Comparison of ENCODE assay signal across 11 cellular contexts in the genomic region with DNA sequence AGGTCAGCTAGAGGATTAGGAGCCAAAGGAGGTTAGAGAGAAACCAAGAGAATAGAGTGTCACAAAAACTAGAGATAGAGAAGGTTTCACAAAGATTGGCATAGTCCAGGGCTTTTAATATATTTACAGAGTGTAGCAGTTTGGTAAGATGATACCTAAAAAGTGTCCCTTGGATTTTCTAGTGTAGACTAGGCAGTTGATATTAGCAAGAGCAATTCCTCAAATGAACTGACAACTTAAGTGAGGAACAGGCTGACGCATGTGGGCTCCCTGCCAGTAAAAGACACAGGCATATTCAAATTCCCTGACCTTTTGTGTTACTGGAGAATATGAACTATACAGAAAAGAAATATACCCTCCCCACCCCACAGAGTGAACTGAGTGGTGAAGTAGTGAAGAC. TPM values are rescaled to one million over a fixed set of nuclear protein-coding genes. Genes with fewer than 3 reads are reported as not detected.
DNase-seq lines count a peak whose midpoint lies in the region; ATAC-seq and TF ChIP-seq lines count a peak whose summit lies in the region.
"Had no signal": no experiment of that assay in that cellular context is flagged by ENCODE, and none has a peak within 500 bp of the region (broad histone marks: within the 10 kb centered on the region; RNA-seq: fewer than 3 reads in every experiment).

No MANE protein-coding gene starts in this region.

- H3K4me3 ChIP-seq in fibroblast of lung (replicated peaks in 1 of 4; ENCODE audit: control extremely low read depth in 1 of 4, insufficient read depth in 1 of 4, low read depth in 3 of 4, low read length in 4 of 4) = no peak overlapping the region
- H3K4me3 ChIP-seq: prostate gland had no signal

- no peak overlapping the region for H3K9ac ChIP-seq in fibroblast of lung (ENCODE audit: insufficient read depth, low read length)

- H3K9me3 ChIP-seq in fibroblast of lung (ENCODE audit: control insufficient read depth, insufficient read depth, low read depth, low read length) = no peaks in the 10 kb centered on the region
- H3K9me3 ChIP-seq: prostate gland had no signal

- no peaks in the 10 kb centered on the region for H3K4me1 ChIP-seq in fibroblast of lung (ENCODE audit: control insufficient read depth, extremely low read depth, insufficient read depth, low read length)
- H3K4me1 ChIP-seq: prostate gland had no signal

- no peak overlapping the region for H3K27ac ChIP-seq in fibroblast of lung (ENCODE audit: insufficient read depth, low read length)
- H3K27ac ChIP-seq: prostate gland had no signal

- H3K4me2 ChIP-seq in fibroblast of lung (ENCODE audit: extremely low read depth, insufficient read depth, low read length) = no peak overlapping the region

- DNase-seq in NCI-H1092 treated with DMSO at 0.1 percent for 48 hours (lab: John Stamatoyannopoulos, UW) (peak; percentile 1), NCI-H1092 (lab: John Stamatoyannopoulos, UW) (no peak), NCI-H226 (peak; percentile 48), fibroblast of lung (ENCODE audit: low read depth in 2 of 2) (peak; percentile 60 to 87), pulmonary artery endothelial cell (ENCODE audit: low read depth, low spot score) (peak; percentile 53), EL (no peak)
- DNase-seq: activated T-cell treated with anti-CD3 and anti-CD28 coated beads, Interleukin-2, amount 50 U/mL, for 48 hours; NCI-H1694 had no signal

- H3K27me3 ChIP-seq in fibroblast of lung (ENCODE audit: control insufficient read depth, insufficient read depth, low read length) = no peaks in the 10 kb centered on the region

- TF ChIP-seq CTCF in fibroblast of lung (conservative IDR thresholded peaks at IDR 0.05 in 1 of 2, IDR thresholded peaks at IDR 0.05 in 1 of 2; ENCODE audit: low read depth in 1 of 2, low read length in 2 of 2) = no peak

- H4K20me1 ChIP-seq in fibroblast of lung (ENCODE audit: control insufficient read depth, extremely low read depth, insufficient read depth, low read length) = no peaks in the 10 kb centered on the region

- H2AFZ ChIP-seq in fibroblast of lung (ENCODE audit: low read length) = no peak overlapping the region

- no peak for ATAC-seq in GM18858 (IDR thresholded peaks at IDR 0.05; ENCODE audit: unreplicated experiment)
- no peak for ATAC-seq in GM21737 (IDR thresholded peaks at IDR 0.05; ENCODE audit: unreplicated experiment)

- no peaks in the 10 kb centered on the region for H3K79me2 ChIP-seq in fibroblast of lung (ENCODE audit: control insufficient read depth, insufficient read depth, low read length)

- H3K36me3 ChIP-seq in fibroblast of lung (ENCODE audit: control insufficient read depth, insufficient read depth, low read length) = no peaks in the 10 kb centered on the region
- H3K36me3 ChIP-seq: prostate gland had no signal

RNA-seq across cellular contexts. Expression of gene VTA1, which starts 40.1 kb away (rescaled TPM):
- total RNA-seq in fibroblast of lung (25.9 and 26.3 TPM in 2 replicates), pulmonary artery endothelial cell (54.5 and 61.7 TPM in 2 replicates)
- 95.4 and 99.3 TPM in 2 replicates for polyA plus RNA-seq in fibroblast of lung
- 50.1 and 50.9 TPM in 2 replicates for polyA plus RNA-seq in fibroblast of lung (2012)
- 10.7 and 13.7 TPM in 2 replicates for polyA minus RNA-seq in fibroblast of lung (ENCODE audit: low replicate concordance)

RNA-seq across cellular contexts. Expression of gene NMBR, which starts 40.3 kb away (rescaled TPM):
- under 0.01 TPM in 1 of 2 replicates, not detected in the other for total RNA-seq in fibroblast of lung
- polyA plus RNA-seq in fibroblast of lung = 0.05 TPM in 1 of 2 replicates, not detected in the other
- polyA plus RNA-seq in fibroblast of lung (2012) = not detected in 2 replicates
- not detected in 2 replicates for polyA minus RNA-seq in fibroblast of lung (ENCODE audit: low replicate concordance)
- 0.11 TPM in 1 of 2 replicates, not detected in the other for total RNA-seq in pulmonary artery endothelial cell
- total RNA-seq: prostate gland had no signal

RNA-seq across cellular contexts. Expression of gene GJE1, which starts 54.5 kb away (rescaled TPM):
- total RNA-seq in fibroblast of lung = not detected in 2 replicates
- polyA plus RNA-seq in fibroblast of lung = not detected in 2 replicates
- polyA plus RNA-seq in fibroblast of lung (2012) = not detected in 2 replicates
- not detected in 2 replicates for polyA minus RNA-seq in fibroblast of lung (ENCODE audit: low replicate concordance)
- total RNA-seq in pulmonary artery endothelial cell = not detected in 2 replicates
- total RNA-seq: prostate gland had no signal

Comparison
In these comparisons a context has a peak if more than half of its experiments do, and no peak if none do; other contexts are left out.
1. DNase-seq: peak in NCI-H1092 treated with DMSO at 0.1 percent for 48 hours (single experiment), NCI-H226 (single experiment), fibroblast of lung (2 of 2) and pulmonary artery endothelial cell (single experiment); none in NCI-H1092 (single experiment) and EL (single experiment).